In the genomic region with DNA sequence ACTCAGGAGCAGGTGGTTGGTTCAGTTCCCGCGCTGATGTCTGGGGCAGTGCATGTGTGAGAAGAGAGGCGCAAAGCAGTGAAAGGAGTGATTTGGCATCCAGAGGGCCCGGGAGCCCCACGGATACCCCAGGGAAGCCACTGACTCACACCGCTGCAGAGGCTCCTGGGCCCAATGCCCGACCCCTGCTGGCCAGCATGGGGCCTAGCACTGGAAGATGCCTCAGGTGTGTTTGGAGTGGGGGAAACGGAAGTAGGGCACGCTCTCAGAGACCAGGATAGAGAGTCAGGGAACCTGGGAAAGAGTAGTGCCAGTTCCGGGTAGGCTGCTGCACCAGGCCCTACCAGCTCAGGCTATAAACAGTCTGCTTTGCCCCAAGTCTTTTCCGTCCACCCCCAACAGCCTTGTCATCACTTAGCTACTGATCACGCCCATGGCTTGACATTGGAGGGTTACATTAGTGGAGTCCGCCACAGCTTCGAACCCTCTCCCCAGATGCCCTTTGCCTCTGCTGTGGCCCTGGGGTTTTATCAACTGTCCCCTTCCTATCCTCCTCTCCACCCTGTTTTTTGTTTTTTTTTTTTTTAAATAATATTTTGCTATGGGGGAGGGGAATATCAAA, we compare ENCODE assay signal across 8 cellular contexts. TPM values are rescaled to one million over a fixed set of nuclear protein-coding genes. Genes with fewer than 3 reads are reported as not detected.
DNase-seq lines count a peak whose midpoint lies in the region; ATAC-seq and TF ChIP-seq lines count a peak whose summit lies in the region.

No MANE protein-coding gene starts in this region.

- peaks cover 13% of the 10 kb centered on the region for H3F3A ChIP-seq in SU-DHL-6 (ENCODE audit: insufficient read depth)

- BruUV-seq in MCF 10A (replicated peaks; lab: Mats Ljungman, UMichigan), result no TSS peak

- no peak overlapping the region for H3K9ac ChIP-seq in SU-DHL-6 (ENCODE audit: low read length)

- ATAC-seq in HG03045 (IDR thresholded peaks at IDR 0.05; ENCODE audit: unreplicated experiment), result no peak

- no peak overlapping the region for H3K4me2 ChIP-seq in SU-DHL-6 (ENCODE audit: low read depth, low read length, poor library complexity, severe bottlenecking)

- H3K27me3 Mint-ChIP-seq in MCF 10A (ENCODE audit: insufficient read depth, unreplicated experiment), result no peaks in the 10 kb centered on the region

- peaks cover 2% of the 10 kb centered on the region for H3K4me1 Mint-ChIP-seq in MCF 10A (ENCODE audit: insufficient read depth, unreplicated experiment)

- DNase-seq in Daoy (ENCODE audit: low read depth), result peak; percentile 80
- peak; percentile 73 for DNase-seq in HEK293T (ENCODE audit: extremely low spot score)
- peak; percentile 68 for DNase-seq in MCF 10A (ENCODE audit: unreplicated experiment)
- peak; percentile 73 for DNase-seq in kidney tubule cell (ENCODE audit: low spot score)
- peak; percentile 26 to 48 (median 34) for DNase-seq in stimulated activated naive CD4-positive, alpha-beta T cell (lab: John Stamatoyannopoulos, UW)
- no peak for DNase-seq in mesenteric fat pad (ENCODE audit: low spot score)

- H3K27ac ChIP-seq in SU-DHL-6 (ENCODE audit: low read depth, low read length), result no peak overlapping the region

- H2AFZ ChIP-seq in SU-DHL-6 (ENCODE audit: low read depth, low read length, severe bottlenecking), result no peak overlapping the region

- H3K4me3 ChIP-seq in SU-DHL-6 (ENCODE audit: insufficient read depth, low read length, poor library complexity, severe bottlenecking), result no peak overlapping the region

- POLR2A ChIA-PET in HEK293T (lab: Yijun Ruan, JAX) (interaction anchor here (1.4 to 1.5 kb wide), 2 partner anchors 10 to 30 kb away, joined by 5 to 9 read pairs; partner anchors contain the start of genes CSAD and ZNF740), MCF 10A (lab: Yijun Ruan, JAX) (interaction anchor here (0.7 to 3.3 kb wide), 4 partner anchors 9 to 108 kb away, joined by 3 to 18 read pairs (median 3); partner anchors contain the start of genes CSAD, PFDN5 and ZNF740)

- TF ChIP-seq CTCF in SU-DHL-6 (IDR thresholded peaks at IDR 0.05; ENCODE audit: insufficient read depth, low read length, poor library complexity, severe bottlenecking) (peak; percentile 73), MCF 10A (IDR thresholded peaks at IDR 0.05; ENCODE audit: unreplicated experiment) (peak; percentile 72)

- intact Hi-C loops in MCF 10A (cut with micrococcal nuclease), result loop anchor here (1.0 to 2.0 kb wide), 2 partner anchors 31 to 123 kb away; no protein-coding TSS in a partner anchor

- no peaks in the 10 kb centered on the region for H3K9me3 Mint-ChIP-seq in MCF 10A (ENCODE audit: unreplicated experiment)

- no peak overlapping the region for H3K4me3 Mint-ChIP-seq in MCF 10A (ENCODE audit: unreplicated experiment)

- no peaks in the 10 kb centered on the region for H3K9me2 ChIP-seq in SU-DHL-6 (replicated peaks; ENCODE audit: insufficient read depth, low read length)

- CTCF ChIA-PET in HEK293T (lab: Yijun Ruan, JAX) (interaction anchor here (0.7 to 2.0 kb wide), 6 partner anchors 9 to 124 kb away, joined by 3 to 21 read pairs (median 5); partner anchors contain the start of gene ESPL1), MCF 10A (lab: Yijun Ruan, JAX) (interaction anchor here (0.6 to 1.4 kb wide), 4 partner anchors 8 to 62 kb away, joined by 3 to 4 read pairs (median 3); no protein-coding TSS in a partner anchor)

- no peaks in the 10 kb centered on the region for H3K9me3 ChIP-seq in SU-DHL-6 (ENCODE audit: insufficient read depth, low read length)

- peaks cover 50% of the 10 kb centered on the region for H3K36me3 Mint-ChIP-seq in MCF 10A (ENCODE audit: insufficient read depth, unreplicated experiment)

- H3K27me3 ChIP-seq in SU-DHL-6 (ENCODE audit: low read length), result no peaks in the 10 kb centered on the region

- no peak overlapping the region for H3K27ac Mint-ChIP-seq in MCF 10A (ENCODE audit: low read depth, unreplicated experiment)

- H3K79me2 ChIP-seq in SU-DHL-6 (ENCODE audit: insufficient read depth, low read length), result no peaks in the 10 kb centered on the region

- peaks cover 4% of the 10 kb centered on the region; the same call in 1 of the 2 replicates for H3K36me3 ChIP-seq in SU-DHL-6 (ENCODE audit: low read length)

- H4K20me1 ChIP-seq in SU-DHL-6 (ENCODE audit: low read depth, low read length), result no peaks in the 10 kb centered on the region

TF ChIP-seq in HEK293T, 16 proteins besides CTCF, POLR2A, EP300 and RAD21:
- TF ChIP-seq NFRKB (IDR thresholded peaks at IDR 0.05) (no peak), ELF4 (IDR thresholded peaks at IDR 0.05) (no peak), TARDBP (IDR thresholded peaks at IDR 0.05) (no peak), L3MBTL2 (conservative IDR thresholded peaks at IDR 0.05) (no peak), ZNF384 (IDR thresholded peaks at IDR 0.05) (no peak), FOXA1 (IDR thresholded peaks at IDR 0.05) (no peak), SP1 (IDR thresholded peaks at IDR 0.05) (no peak)

RNA-seq across cellular contexts. Expression of gene CSAD, which starts 9.5 kb away (rescaled TPM):
- total RNA-seq in Daoy (2014; rRNA removed; shearing (Covaris generic)), result 4.7 and 11.0 TPM in 2 replicates
- total RNA-seq in MCF 10A (2022), result 22.7 and 30.8 TPM in 2 replicates
- 296 TPM for total RNA-seq in mesenteric fat pad

RNA-seq across cellular contexts. Expression of gene ZNF740, which starts 9.7 kb away (rescaled TPM):
- 10.9 and 12.0 TPM in 2 replicates for total RNA-seq in Daoy (2014; rRNA removed; shearing (Covaris generic))
- total RNA-seq in MCF 10A (2022), result 34.9 and 36.2 TPM in 2 replicates
- total RNA-seq in mesenteric fat pad, result 39.7 TPM

RNA-seq across cellular contexts. Expression of gene ITGB7, which starts 16.8 kb away (rescaled TPM):
- 0.03 and 0.34 TPM in 2 replicates for total RNA-seq in Daoy (2014; rRNA removed; shearing (Covaris generic))
- total RNA-seq in MCF 10A (2022), result 1.0 and 1.1 TPM in 2 replicates
- total RNA-seq in mesenteric fat pad, result 2.3 TPM

RNA-seq across cellular contexts. Expression of gene RARG, which starts 41.8 kb away (rescaled TPM):
- 3.5 and 6.2 TPM in 2 replicates for total RNA-seq in Daoy (2014; rRNA removed; shearing (Covaris generic))
- total RNA-seq in MCF 10A (2022) (30.9 and 43.7 TPM in 2 replicates), mesenteric fat pad (18.0 TPM)
